ENCODE assay signal across 10 cellular contexts in genomic region chr5:179343021-179343781, GRCh38. TPM values are rescaled to one million over a fixed set of nuclear protein-coding genes. Genes with fewer than 3 reads are reported as not detected.
DNase-seq lines count a peak whose midpoint lies in the region; ATAC-seq and TF ChIP-seq lines count a peak whose summit lies in the region.
"Had no signal": no experiment of that assay in that cellular context is flagged by ENCODE, and none has a peak within 500 bp of the region (broad histone marks: within the 10 kb centered on the region; RNA-seq: fewer than 3 reads in every experiment).

No MANE protein-coding gene starts in this region.

- H3K27me3 Mint-ChIP-seq in CD4-positive, CD25-positive, alpha-beta regulatory T cell = peaks cover 58% of the 10 kb centered on the region

- H3K27ac Mint-ChIP-seq in CD4-positive, CD25-positive, alpha-beta regulatory T cell = no peak overlapping the region
- H3K27ac Mint-ChIP-seq: activated B cell treated with CpG ODN at 0.5 μM for 24 hours had no signal

- peaks cover 8% of the 10 kb centered on the region for H3K27me3 ChIP-seq in CD4-positive, CD25-positive, alpha-beta regulatory T cell (ENCODE audit: control insufficient read depth, insufficient read depth, low read length)
- H3K27me3 ChIP-seq in gastroesophageal sphincter (peaks cover 76% of the 10 kb centered on the region), ovary (no peaks in the 10 kb centered on the region)

- H3K9me3 ChIP-seq in CD4-positive, CD25-positive, alpha-beta regulatory T cell (ENCODE audit: control insufficient read depth in 2 of 2, low read length in 2 of 2) = no peaks in the 10 kb centered on the region
- no peaks in the 10 kb centered on the region for H3K9me3 ChIP-seq in gastroesophageal sphincter
- H3K9me3 ChIP-seq in ovary = no peaks in the 10 kb centered on the region

- H3K9me3 Mint-ChIP-seq in CD4-positive, CD25-positive, alpha-beta regulatory T cell = peaks cover 0 to 4% (median 0%) of the 10 kb centered on the region in 7 donors
- H3K9me3 Mint-ChIP-seq: activated B cell treated with CpG ODN at 0.5 μM for 24 hours had no signal

- 50 to 67% methylated on average over 4 of the region's 24 CpGs for WGBS in gastroesophageal sphincter (ENCODE audit: low coverage in 1 of 2), 2 donors
- WGBS in ovary, 3 donors = 34 to 39% (median 37%) methylated on average over 16 to 24 of the region's 24 CpGs

- peaks cover 0 to 27% (median 3%) of the 10 kb centered on the region in 4 donors for H3K4me1 Mint-ChIP-seq in CD4-positive, CD25-positive, alpha-beta regulatory T cell

- peaks cover 15% of the 10 kb centered on the region for H3K4me1 ChIP-seq in CD4-positive, CD25-positive, alpha-beta regulatory T cell (ENCODE audit: control insufficient read depth, insufficient read depth, low read length, poor library complexity, severe bottlenecking)
- H3K4me1 ChIP-seq in gastroesophageal sphincter = peaks cover 0 to 44% (median 17%) of the 10 kb centered on the region in 3 donors
- peaks cover 14% of the 10 kb centered on the region for H3K4me1 ChIP-seq in ovary (ENCODE audit: insufficient read depth)

- no peak for TF ChIP-seq POLR2A in gastroesophageal sphincter (IDR thresholded peaks at IDR 0.05)
- no peak for TF ChIP-seq POLR2A in ovary (IDR thresholded peaks at IDR 0.05)

- no peak overlapping the region for H3K27ac ChIP-seq in CD4-positive, CD25-positive, alpha-beta regulatory T cell (ENCODE audit: insufficient read depth, low read length, poor library complexity, severe bottlenecking)
- H3K27ac ChIP-seq in gastroesophageal sphincter (peak overlapping the region in 1 of 4 donors; percentile 83), ovary (no peak overlapping the region)

- no peak for DNase-seq in CD4-positive, CD25-positive, alpha-beta regulatory T cell
- DNase-seq in RPMI8226 = peak; percentile 40
- no peak for DNase-seq in ovary
- no peak for DNase-seq in 8988T
- no peak for DNase-seq in amygdala (lab: John Stamatoyannopoulos, UW)
- no peak for DNase-seq in NCI-H748 (lab: John Stamatoyannopoulos, UW; ENCODE audit: unreplicated experiment)
- DNase-seq: activated B cell treated with CpG ODN at 0.5 μM for 24 hours, mammary epithelial cell had no signal

- no peak for ATAC-seq in CD4-positive, CD25-positive, alpha-beta regulatory T cell (ENCODE audit: low read depth in 2 of 2)
- ATAC-seq in gastroesophageal sphincter (no peak), GM19035 (IDR thresholded peaks at IDR 0.05; ENCODE audit: unreplicated experiment) (no peak)

- TF ChIP-seq CTCF in gastroesophageal sphincter (IDR thresholded peaks at IDR 0.05) = no peak
- TF ChIP-seq CTCF in ovary (IDR thresholded peaks at IDR 0.05) = no peak

- H3K36me3 Mint-ChIP-seq in CD4-positive, CD25-positive, alpha-beta regulatory T cell = no peaks in the 10 kb centered on the region

- no peaks in the 10 kb centered on the region for H3K36me3 ChIP-seq in CD4-positive, CD25-positive, alpha-beta regulatory T cell (ENCODE audit: control insufficient read depth, insufficient read depth, low read length)
- H3K36me3 ChIP-seq in gastroesophageal sphincter = peaks cover 0 to 7% of the 10 kb centered on the region in 2 donors
- no peaks in the 10 kb centered on the region for H3K36me3 ChIP-seq in ovary

- TF ChIP-seq EP300 in gastroesophageal sphincter (IDR thresholded peaks at IDR 0.05) (no peak), ovary (IDR thresholded peaks at IDR 0.05) (no peak)

- H3K4me3 ChIP-seq in CD4-positive, CD25-positive, alpha-beta regulatory T cell (ENCODE audit: low read depth, low read length) = no peak overlapping the region
- H3K4me3 ChIP-seq in gastroesophageal sphincter (peak overlapping the region; percentile 41 to 76), ovary (peak overlapping the region; percentile 55)

- intact Hi-C loops in ovary (cut with DNase I) = loop anchor here in 3 of 4 donors (2.0 to 10.0 kb wide), 4 partner anchors 76 to 176 kb away; no protein-coding TSS in a partner anchor

- peak overlapping the region in 3 of 4 donors; percentile 47 to 62 (median 48) for H3K4me3 Mint-ChIP-seq in CD4-positive, CD25-positive, alpha-beta regulatory T cell
- H3K4me3 Mint-ChIP-seq: activated B cell treated with CpG ODN at 0.5 μM for 24 hours had no signal

RNA-seq across cellular contexts. Expression of gene ADAMTS2, which starts 2.1 kb away (rescaled TPM):
- not detected for total RNA-seq in CD4-positive, CD25-positive, alpha-beta regulatory T cell
- polyA plus RNA-seq in CD4-positive, CD25-positive, alpha-beta regulatory T cell = under 1 TPM in 1 of 4 donors, not detected in 3; 0.03 TPM
- total RNA-seq in gastroesophageal sphincter (10 to 100 TPM; 14.8 to 24.8 (median 22.6) TPM), ovary (10 to 100 TPM in 5 of 7 donors, 1 to 10 TPM in 2; 7.9 to 31.8 (median 11.5) TPM)
- polyA plus RNA-seq in ovary = 10 to 100 TPM in 1 of 2 donors, 1 to 10 TPM in 1; 9.6 to 26.7 TPM
- total RNA-seq: activated B cell treated with CpG ODN at 0.5 μM for 24 hours had no signal
